8 cellular contexts compared by ENCODE assay signal in genomic region chr16:2968738-2969544, GRCh38. TPM values are rescaled to one million over a fixed set of nuclear protein-coding genes. Genes with fewer than 3 reads are reported as not detected.
DNase-seq lines count a peak whose midpoint lies in the region; ATAC-seq, FAIRE-seq and TF ChIP-seq lines count a peak whose summit lies in the region.

Gene PAQR4, plus strand, starts transcription at chr16:2969348. Its CDS starts 327 bp downstream, at chr16:2969675.

- TF ChIP-seq CTCF in D721Med (IDR thresholded peaks at IDR 0.05; ENCODE audit: insufficient read depth, missing control alignments): no peak
- no peak for TF ChIP-seq CTCF in OCI-LY1 (IDR thresholded peaks at IDR 0.05; ENCODE audit: low read length)
- no peak for TF ChIP-seq CTCF in epithelial cell of esophagus (IDR thresholded peaks at IDR 0.05; ENCODE audit: insufficient read depth, low read depth, low read length, missing control alignments)

- H3K79me2 ChIP-seq in OCI-LY1 (ENCODE audit: insufficient read depth, low read length): no peaks in the 10 kb centered on the region

- no peak within 1 kb of the TSS for H2AFZ ChIP-seq in OCI-LY1 (ENCODE audit: low read length)

- H3K9ac ChIP-seq in HUES6 (ENCODE audit: low read length) (peak within 1 kb of the TSS; percentile 90), OCI-LY1 (ENCODE audit: low read length) (peak within 1 kb of the TSS; percentile 84)

- no peaks in the 10 kb centered on the region for H3F3A ChIP-seq in OCI-LY1 (ENCODE audit: insufficient read depth, low read length)

- no peaks in the 10 kb centered on the region for H4K20me1 ChIP-seq in OCI-LY1 (ENCODE audit: insufficient read depth, low read length)

- H3K27ac ChIP-seq in HUES6 (ENCODE audit: low read depth, low read length) (peak within 1 kb of the TSS; percentile 68; the same call in 1 of the 2 replicates), OCI-LY1 (ENCODE audit: low read depth, low read length, poor library complexity, severe bottlenecking) (peak within 1 kb of the TSS; percentile 80)

- H3K9me3 ChIP-seq in HUES6 (ENCODE audit: control insufficient read depth, insufficient read depth, low read depth, low read length) (no peaks in the 10 kb centered on the region), OCI-LY1 (ENCODE audit: low read length) (no peaks in the 10 kb centered on the region), mononuclear cell (ENCODE audit: low read depth, low read length) (no peaks in the 10 kb centered on the region)

- peak within 1 kb of the TSS; percentile 76 for H3K4me3 ChIP-seq in HUES6 (ENCODE audit: low read depth, low read length)
- peak within 1 kb of the TSS; percentile 81 for H3K4me3 ChIP-seq in OCI-LY1 (ENCODE audit: low read depth, low read length, poor library complexity, severe bottlenecking)
- H3K4me3 ChIP-seq in epithelial cell of esophagus (ENCODE audit: low read length): peak within 1 kb of the TSS; percentile 47
- peak within 1 kb of the TSS; percentile 57 for H3K4me3 ChIP-seq in mononuclear cell (ENCODE audit: low read length)

- DNase-seq in D721Med (ENCODE audit: insufficient read length, low spot score) (peak; percentile 95), activated T-cell treated with anti-CD3 and anti-CD28 coated beads for 24 hours (ENCODE audit: low read depth) (peak; percentile 74), epithelial cell of esophagus (ENCODE audit: low read depth) (peak; percentile 94)
- DNase-seq in stimulated activated CD8-positive, alpha-beta memory T cell treated with anti-CD3 and anti-CD28 coated beads, Interleukin-2, amount 100 ng/mL, for 1 hour (ENCODE audit: low read depth in 2 of 2): peak; percentile 43 to 53

- H3K4me1 ChIP-seq in HUES6 (ENCODE audit: control insufficient read depth, insufficient read depth, low read length) (peaks cover 14% of the 10 kb centered on the region), OCI-LY1 (ENCODE audit: insufficient read depth, low read length, severe bottlenecking) (peaks cover 61% of the 10 kb centered on the region), mononuclear cell (ENCODE audit: insufficient read depth, low read length) (peaks cover 58% of the 10 kb centered on the region)

- FAIRE-seq in D721Med (lab: Jason Lieb, UNC): no peak

- peak; percentile 72 for ATAC-seq in GM21423 (IDR thresholded peaks at IDR 0.05; ENCODE audit: unreplicated experiment)

- H3K4me2 ChIP-seq in OCI-LY1 (ENCODE audit: low read length): peak within 1 kb of the TSS; percentile 85

- H3K9me2 ChIP-seq in OCI-LY1 (ENCODE audit: low read depth, low read length): no peaks in the 10 kb centered on the region

- H3K27me3 ChIP-seq in HUES6 (ENCODE audit: control insufficient read depth, insufficient read depth, low read length) (peaks cover 28% of the 10 kb centered on the region; the same call in 1 of the 2 replicates), OCI-LY1 (ENCODE audit: insufficient read depth, low read length) (no peaks in the 10 kb centered on the region), mononuclear cell (ENCODE audit: insufficient read depth, low read length) (peaks cover 32% of the 10 kb centered on the region)

- H3K36me3 ChIP-seq in HUES6 (ENCODE audit: control insufficient read depth, insufficient read depth, low read length) (peaks cover 28% of the 10 kb centered on the region), OCI-LY1 (ENCODE audit: insufficient read depth, low read length) (peaks cover 34% of the 10 kb centered on the region; the same call in 1 of the 2 replicates)

RNA-seq across cellular contexts. Expression of gene PAQR4, which starts in this region (rescaled TPM):
- 3.1 TPM for total RNA-seq in mononuclear cell

Comparison
In these comparisons a context has a peak if more than half of its experiments do, and no peak if none do; other contexts are left out.
1. Peak in every context shown above with its lines: DNase-seq, ATAC-seq, H3K4me3 ChIP-seq and H3K27ac ChIP-seq.